1 cellular context compared by ENCODE assay signal in the genomic region with DNA sequence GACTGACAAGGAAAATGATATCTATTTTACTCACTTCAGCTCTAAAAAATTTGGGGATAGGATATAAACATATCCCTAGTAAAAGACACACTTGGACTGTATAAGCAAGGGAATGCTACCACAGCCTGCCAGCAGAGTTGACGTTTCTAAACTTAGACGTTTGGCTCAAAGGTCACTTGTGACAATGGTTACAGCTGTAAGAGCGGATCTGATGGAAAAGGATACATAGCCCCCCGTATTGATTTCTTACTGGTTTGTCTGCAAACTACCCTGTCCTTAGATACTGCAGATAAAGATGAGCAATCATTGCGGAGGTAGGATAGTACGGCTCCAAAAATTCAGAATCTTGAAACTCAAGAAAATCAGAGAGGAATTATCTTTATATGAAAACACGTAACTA.
TF ChIP-seq lines count a peak whose summit lies in the region.

No MANE protein-coding gene starts in this region.

TF ChIP-seq in WTC11, 78 proteins besides CTCF, POLR2A, EP300 and RAD21 (continued from another document):
- TF ChIP-seq ATF1 (CRISPR knock-in tag; IDR thresholded peaks at IDR 0.05), result no peak
